8 cellular contexts compared by ENCODE assay signal in genomic region chr5:102753889-102754498, GRCh38. TPM values are rescaled to one million over a fixed set of nuclear protein-coding genes. Genes with fewer than 3 reads are reported as not detected.
A peak's percentile ranks its signal among the peaks of the same experiment; 100 is the strongest.
DNase-seq lines count a peak whose midpoint lies in the region; ATAC-seq and TF ChIP-seq lines count a peak whose summit lies in the region.

No MANE protein-coding gene starts in this region.

- H3K4me1 Mint-ChIP-seq in type B pancreatic cell (ENCODE audit: unreplicated experiment), result peaks cover 20% of the 10 kb centered on the region

- intact Hi-C loops in cardiac septum (cut with DNase I) (loop anchor here (2.0 kb wide), 1 partner anchor 365 kb away; no protein-coding TSS in a partner anchor), adrenal gland (cut with DNase I) (no loop called here)

- TF ChIP-seq CTCF in cardiac muscle cell (IDR thresholded peaks at IDR 0.05; ENCODE audit: low read depth, low read length), result no peak
- no peak for TF ChIP-seq CTCF in adrenal gland (IDR thresholded peaks at IDR 0.05)
- no peak for TF ChIP-seq CTCF in liver (IDR thresholded peaks at IDR 0.05; ENCODE audit: low read depth, low read length, missing input control)
- TF ChIP-seq CTCF in type B pancreatic cell (conservative IDR thresholded peaks at IDR 0.05), result no peak

- ATAC-seq in GM18861 (IDR thresholded peaks at IDR 0.05; ENCODE audit: unreplicated experiment), result no peak

- no peaks in the 10 kb centered on the region for H3K9me3 Mint-ChIP-seq in type B pancreatic cell

- H3K9ac ChIP-seq in liver (ENCODE audit: low read depth in 1 of 2, low read length in 2 of 2), result no peak overlapping the region

- no peaks in the 10 kb centered on the region for H3K36me3 Mint-ChIP-seq in type B pancreatic cell

- WGBS in adrenal gland, 4 donors, result 32 to 68% (median 52%) methylated on average over 11 to 21 of the region's 21 CpGs
- WGBS in liver, result 23% methylated on average over 21 of the region's 21 CpGs

- TF ChIP-seq RAD21 in liver (IDR thresholded peaks at IDR 0.05), result no peak

- peaks cover 15% of the 10 kb centered on the region for H3K27me3 ChIP-seq in cardiac muscle cell
- H3K27me3 ChIP-seq in adrenal gland, result no peaks in the 10 kb centered on the region
- H3K27me3 ChIP-seq in liver (ENCODE audit: control insufficient read depth in 4 of 4, insufficient read depth in 4 of 4, low read length in 3 of 4), result peaks cover 0 to 8% (median 0%) of the 10 kb centered on the region in 4 donors

- TF ChIP-seq POLR2A in adrenal gland (IDR thresholded peaks at IDR 0.05), result no peak

- DNase-seq in cardiac muscle cell (ENCODE audit: low read depth in 1 of 2, low spot score in 1 of 2) (peak in 1 of 2 donors; percentile 3), cardiac septum (ENCODE audit: low spot score) (no peak), adrenal gland (peak in 2 of 7 donors; percentile 15 to 56), type B pancreatic cell (ENCODE audit: extremely low spot score, unreplicated experiment) (no peak), COR-L47 (lab: John Stamatoyannopoulos, UW) (no peak), SKM-1 treated with dmso at 0.1 percent for 144 hours (lab: John Stamatoyannopoulos, UW; ENCODE audit: unreplicated experiment) (no peak)

- H3K36me3 ChIP-seq in cardiac muscle cell, result no peaks in the 10 kb centered on the region
- H3K36me3 ChIP-seq in adrenal gland (replicated peaks in 1 of 2), result no peaks in the 10 kb centered on the region
- no peaks in the 10 kb centered on the region for H3K36me3 ChIP-seq in liver (ENCODE audit: control insufficient read depth in 4 of 4, insufficient read depth in 3 of 4, low read depth in 1 of 4, low read length in 3 of 4)

- peak overlapping the region; percentile 48 for H3K4me3 ChIP-seq in cardiac muscle cell
- H3K4me3 ChIP-seq in adrenal gland, result peak overlapping the region in 2 of 4 donors; percentile 69 to 71
- peak overlapping the region; percentile 64 to 72 (median 71) for H3K4me3 ChIP-seq in liver (ENCODE audit: low read depth in 1 of 3, low read length in 3 of 3)

- peak overlapping the region; percentile 69 for H3K27ac Mint-ChIP-seq in type B pancreatic cell

- H3K27ac ChIP-seq in cardiac muscle cell, result no peak overlapping the region
- H3K27ac ChIP-seq in adrenal gland, result peak overlapping the region in 3 of 5 donors; percentile 78 to 80 (median 80)
- peak overlapping the region in 1 of 2 donors; percentile 41 for H3K27ac ChIP-seq in liver (ENCODE audit: low read depth in 1 of 2, low read length in 2 of 2)

- no peaks in the 10 kb centered on the region for H3K9me3 ChIP-seq in cardiac muscle cell (ENCODE audit: low read depth)
- H3K9me3 ChIP-seq in adrenal gland (replicated peaks in 1 of 3), result no peaks in the 10 kb centered on the region
- no peaks in the 10 kb centered on the region for H3K9me3 ChIP-seq in liver (ENCODE audit: control insufficient read depth in 4 of 4, low read length in 3 of 4)

- peaks cover 28% of the 10 kb centered on the region for H3K27me3 Mint-ChIP-seq in type B pancreatic cell

- H3K4me1 ChIP-seq in cardiac muscle cell (ENCODE audit: low read depth), result peaks cover 5% of the 10 kb centered on the region
- peaks cover 12 to 22% of the 10 kb centered on the region in 2 donors for H3K4me1 ChIP-seq in adrenal gland (replicated peaks in 1 of 2)
- H3K4me1 ChIP-seq in liver (ENCODE audit: control insufficient read depth in 4 of 4, insufficient read depth in 4 of 4, low read length in 3 of 4), result peaks cover 5 to 20% (median 13%) of the 10 kb centered on the region in 4 donors

- peak overlapping the region; percentile 89 for H3K4me3 Mint-ChIP-seq in type B pancreatic cell

TF ChIP-seq in liver, 16 proteins besides CTCF, POLR2A, EP300 and RAD21:
- TF ChIP-seq HNF4A (conservative IDR thresholded peaks at IDR 0.05), result no peak
- no peak for TF ChIP-seq ZBTB33 (IDR thresholded peaks at IDR 0.05)
- TF ChIP-seq REST (IDR thresholded peaks at IDR 0.05), result no peak
- no peak for TF ChIP-seq JUND (IDR thresholded peaks at IDR 0.05)
- no peak for TF ChIP-seq EGR1 (IDR thresholded peaks at IDR 0.05; ENCODE audit: low read depth in 2 of 2)
- no peak for TF ChIP-seq MAX (IDR thresholded peaks at IDR 0.05)
- TF ChIP-seq HNF4G (IDR thresholded peaks at IDR 0.05), result no peak
- TF ChIP-seq ATF3 (IDR thresholded peaks at IDR 0.05), result no peak

RNA-seq across cellular contexts. Expression of gene PAM, which starts 1.1 kb away (rescaled TPM):
- total RNA-seq in cardiac muscle cell (392 and 632 TPM in 2 replicates), cardiac septum (1,080 TPM), adrenal gland (100 to 1,000 TPM; 364 to 580 (median 436) TPM), liver (10 to 100 TPM; 15.2 to 27.5 TPM), type B pancreatic cell (ENCODE audit: low replicate concordance) (116 and 135 TPM in 2 replicates)
- polyA plus RNA-seq in cardiac muscle cell (218 and 375 TPM in 2 replicates), adrenal gland (100 to 1,000 TPM; 236 to 381 (median 314) TPM), liver (10 to 100 TPM in 1 of 2 donors, 1 to 10 TPM in 1; 8.2 to 12.2 TPM)
